16 cellular contexts compared by ENCODE assay signal in genomic region chr12:9024512-9024911, GRCh38.
"Had no signal": no experiment of that assay in that cellular context is flagged by ENCODE, and none has a peak within 500 bp of the region (broad histone marks: within the 10 kb centered on the region; RNA-seq: fewer than 3 reads in every experiment).

No MANE protein-coding gene starts in this region.

- ATAC-seq: foreskin keratinocyte, left lobe of liver had no signal

- H3K4me1 ChIP-seq: foreskin keratinocyte, suprapubic skin had no signal

- H3K36me3 Mint-ChIP-seq: brain had no signal

- H3K27ac Mint-ChIP-seq: activated CD4-positive, alpha-beta memory T cell treated with anti-CD3 and anti-CD28 coated beads, Interleukin-2, amount 10 ng/mL, durations not matched to agents 7 days and 5 days; brain; nephron; stimulated activated naive CD8-positive, alpha-beta T cell treated with anti-CD3 and anti-CD28 coated beads, Interleukin-15, Interleukin-2, amounts not matched to agents 100 ng/mL and 50 ng/mL, for 24 hours had no signal

- H3K27ac ChIP-seq: foreskin keratinocyte, suprapubic skin, VCaP had no signal

- H3K27me3 Mint-ChIP-seq: brain had no signal

- H3K27me3 ChIP-seq: suprapubic skin had no signal

- DNase-seq: activated CD8-positive, alpha-beta memory T cell treated with anti-CD3 and anti-CD28 coated beads, Interleukin-2, amount 50 U/mL, for 48 hours; anterior cingulate cortex; caudate nucleus; foreskin keratinocyte; hypothalamus; posterior cingulate gyrus; SW 1271; trophoblast cell had no signal

- H3K36me3 ChIP-seq: suprapubic skin had no signal

- H3K4me3 Mint-ChIP-seq: activated CD4-positive, alpha-beta memory T cell treated with anti-CD3 and anti-CD28 coated beads, Interleukin-2, amount 10 ng/mL, durations not matched to agents 7 days and 5 days; brain; nephron; stimulated activated naive CD8-positive, alpha-beta T cell treated with anti-CD3 and anti-CD28 coated beads, Interleukin-15, Interleukin-2, amounts not matched to agents 100 ng/mL and 50 ng/mL, for 24 hours had no signal

- H3K4me1 Mint-ChIP-seq: brain, nephron had no signal

- H3K9me3 ChIP-seq: suprapubic skin had no signal

- H3K4me3 ChIP-seq: lung, suprapubic skin had no signal

- H3K9me3 Mint-ChIP-seq: activated CD4-positive, alpha-beta memory T cell treated with anti-CD3 and anti-CD28 coated beads, Interleukin-2, amount 10 ng/mL, durations not matched to agents 7 days and 5 days had no signal
